31 cellular contexts compared by ENCODE assay signal in genomic region chr9:75918154-75918553, GRCh38. TPM values are rescaled to one million over a fixed set of nuclear protein-coding genes. Genes with fewer than 3 reads are reported as not detected.
A peak's percentile ranks its signal among the peaks of the same experiment; 100 is the strongest.
DNase-seq lines count a peak whose midpoint lies in the region; ATAC-seq and FAIRE-seq lines count a peak whose summit lies in the region.
"Had no signal": no experiment of that assay in that cellular context is flagged by ENCODE, and none has a peak within 500 bp of the region (broad histone marks: within the 10 kb centered on the region; RNA-seq: fewer than 3 reads in every experiment).

No MANE protein-coding gene starts in this region.

- no peak overlapping the region for H3K4me3 Mint-ChIP-seq in activated naive CD4-positive, alpha-beta T cell treated with anti-CD3 and anti-CD28 coated beads for 36 hours
- H3K4me3 Mint-ChIP-seq: B cell; CD4-positive, alpha-beta memory T cell; endodermal cell; natural killer cell treated with Interleukin-12 subunit alpha and Interleukin-12 subunit beta and Interleukin-15 and Interleukin-18, amount 100 ng/mL, for 72 hours; stimulated activated naive CD8-positive, alpha-beta T cell treated with anti-CD3 and anti-CD28 coated beads, Interleukin-15, Interleukin-2, amounts not matched to agents 100 ng/mL and 50 ng/mL, for 24 hours; T-helper 17 cell had no signal

- peaks cover 33% of the 10 kb centered on the region for H3K4me1 Mint-ChIP-seq in activated naive CD4-positive, alpha-beta T cell treated with anti-CD3 and anti-CD28 coated beads for 36 hours (ENCODE audit: low read depth)
- H3K4me1 Mint-ChIP-seq: B cell, endodermal cell had no signal

- no peaks in the 10 kb centered on the region for H3K9me3 ChIP-seq in small intestine (ENCODE audit: control insufficient read depth, low read depth)
- H3K9me3 ChIP-seq: gastrocnemius medialis, thoracic aorta had no signal

- intact Hi-C loops in activated naive CD4-positive, alpha-beta T cell treated with anti-CD3 and anti-CD28 coated beads for 36 hours (cut with micrococcal nuclease), result no loop called here

- peak; percentile 53 for DNase-seq in activated naive CD4-positive, alpha-beta T cell treated with anti-CD3 and anti-CD28 coated beads for 36 hours
- DNase-seq in activated naive CD4-positive, alpha-beta T cell (lab: John Stamatoyannopoulos, UW), result no peak
- DNase-seq in HT-29 (ENCODE audit: low spot score), result peak; percentile 68
- DNase-seq in epithelial cell of prostate (ENCODE audit: low read depth, low spot score), result peak; percentile 72
- DNase-seq in small intestine, result peak; percentile 88
- DNase-seq: activated CD8-positive, alpha-beta memory T cell treated with anti-CD3 and anti-CD28 coated beads for 24 hours; activated gamma-delta T cell treated with Interleukin-2 at 50 U/mL for 16 hours; activated T-cell treated with anti-CD3 and anti-CD28 coated beads, Interleukin-2, amount 50 U/mL, for 1 hour; CD4-positive, alpha-beta memory T cell; cerebellar nuclear complex; dermis blood vessel endothelial cell; endodermal cell; gastrocnemius medialis; GOT3; Karpas-422; NCI-H1417 treated with DMSO at 0.1 percent for 48 hours; NCI-H2081 treated with DMSO at 0.1 percent for 48 hours; NCI-H2227 treated with DMSO at 0.1 percent for 48 hours; occipital lobe; SHP77; T-helper 17 cell had no signal

- no peaks in the 10 kb centered on the region for H3K9me3 Mint-ChIP-seq in activated naive CD4-positive, alpha-beta T cell treated with anti-CD3 and anti-CD28 coated beads for 36 hours
- H3K9me3 Mint-ChIP-seq: CD4-positive, alpha-beta memory T cell; endodermal cell; natural killer cell treated with Interleukin-12 subunit alpha and Interleukin-12 subunit beta and Interleukin-15 and Interleukin-18, amount 100 ng/mL, for 72 hours; stimulated activated naive CD8-positive, alpha-beta T cell treated with anti-CD3 and anti-CD28 coated beads, Interleukin-15, Interleukin-2, amounts not matched to agents 100 ng/mL and 50 ng/mL, for 24 hours had no signal

- H3K27me3 ChIP-seq in small intestine (ENCODE audit: control insufficient read depth in 2 of 2, insufficient read depth in 2 of 2, low read length in 2 of 2), result no peaks in the 10 kb centered on the region
- H3K27me3 ChIP-seq: gastrocnemius medialis had no signal

- peaks cover 0 to 2% of the 10 kb centered on the region in 2 donors for H3K36me3 ChIP-seq in small intestine (ENCODE audit: control insufficient read depth in 2 of 2, insufficient read depth in 2 of 2, low read length in 2 of 2)
- H3K36me3 ChIP-seq: gastrocnemius medialis, thoracic aorta had no signal

- ATAC-seq in HG03108 (IDR thresholded peaks at IDR 0.05; ENCODE audit: unreplicated experiment) (no peak), GM21825 (IDR thresholded peaks at IDR 0.05; ENCODE audit: unreplicated experiment) (no peak)
- ATAC-seq: gastrocnemius medialis; HepG2; natural killer cell treated with Interleukin-12 subunit alpha and Interleukin-12 subunit beta and Interleukin-15 and Interleukin-18, amount 100 ng/mL, for 72 hours; T-helper 17 cell had no signal

- WGBS in small intestine, 3 donors, result 37 to 63% (median 55%) methylated on average over 3 of the region's 3 CpGs

- H3K4me3 ChIP-seq in small intestine (ENCODE audit: low read depth in 1 of 2, low read length in 2 of 2), result no peak overlapping the region
- H3K4me3 ChIP-seq: gastrocnemius medialis, lung, thoracic aorta had no signal

- CTCF ChIA-PET in activated naive CD4-positive, alpha-beta T cell treated with anti-CD3 and anti-CD28 coated beads for 36 hours (lab: Charles Lee), result no interaction called here

- no peak for FAIRE-seq in small intestine (lab: Jason Lieb, UNC)
- FAIRE-seq: HepG2, TTC549 had no signal

- no peak overlapping the region for H3K27ac Mint-ChIP-seq in activated naive CD4-positive, alpha-beta T cell treated with anti-CD3 and anti-CD28 coated beads for 36 hours
- H3K27ac Mint-ChIP-seq: B cell; CD4-positive, alpha-beta memory T cell; endodermal cell; natural killer cell treated with Interleukin-12 subunit alpha and Interleukin-12 subunit beta and Interleukin-15 and Interleukin-18, amount 100 ng/mL, for 72 hours; stimulated activated naive CD8-positive, alpha-beta T cell treated with anti-CD3 and anti-CD28 coated beads, Interleukin-15, Interleukin-2, amounts not matched to agents 100 ng/mL and 50 ng/mL, for 24 hours; T-helper 17 cell had no signal

- peaks cover 0 to 13% of the 10 kb centered on the region in 2 donors for H3K4me1 ChIP-seq in small intestine (ENCODE audit: control insufficient read depth in 2 of 2, insufficient read depth in 1 of 2, low read depth in 1 of 2, low read length in 1 of 2)
- H3K4me1 ChIP-seq: gastrocnemius medialis had no signal

- H3K27ac ChIP-seq in epithelial cell of prostate (no peak overlapping the region), small intestine (ENCODE audit: low read depth in 1 of 2, low read length in 1 of 2) (no peak overlapping the region)
- H3K27ac ChIP-seq: gastrocnemius medialis, HL-60, thoracic aorta had no signal

- H3K27me3 Mint-ChIP-seq in activated naive CD4-positive, alpha-beta T cell treated with anti-CD3 and anti-CD28 coated beads for 36 hours (ENCODE audit: low read depth), result no peaks in the 10 kb centered on the region
- H3K27me3 Mint-ChIP-seq: CD4-positive, alpha-beta memory T cell; stimulated activated naive CD8-positive, alpha-beta T cell treated with anti-CD3 and anti-CD28 coated beads, Interleukin-15, Interleukin-2, amounts not matched to agents 100 ng/mL and 50 ng/mL, for 24 hours; T-helper 17 cell had no signal

- no peaks in the 10 kb centered on the region for H3K36me3 Mint-ChIP-seq in activated naive CD4-positive, alpha-beta T cell treated with anti-CD3 and anti-CD28 coated beads for 36 hours (ENCODE audit: low read depth)
- H3K36me3 Mint-ChIP-seq: CD4-positive, alpha-beta memory T cell; natural killer cell treated with Interleukin-12 subunit alpha and Interleukin-12 subunit beta and Interleukin-15 and Interleukin-18, amount 100 ng/mL, for 72 hours had no signal

RNA-seq across cellular contexts. Expression of gene PCSK5, which starts 27.7 kb away (rescaled TPM):
- total RNA-seq in activated naive CD4-positive, alpha-beta T cell treated with anti-CD3 and anti-CD28 coated beads for 36 hours, result 1 to 10 TPM; 5.7 to 6.0 TPM
- total RNA-seq in HT-29 (2014; rRNA removed; shearing (Covaris generic)), result 33.7 and 33.8 TPM in 2 replicates
- 10 to 100 TPM; 10.3 to 18.9 (median 14.3) TPM for polyA plus RNA-seq in small intestine
- total RNA-seq: B cell had no signal

Comparison
In these comparisons a context has a peak if more than half of its experiments do, and no peak if none do; other contexts are left out.
1. DNase-seq: peak in activated naive CD4-positive, alpha-beta T cell treated with anti-CD3 and anti-CD28 coated beads for 36 hours (single experiment), HT-29 (single experiment), epithelial cell of prostate (single experiment) and small intestine (single experiment); none in activated naive CD4-positive, alpha-beta T cell (0 of 4).